In the genomic region with DNA sequence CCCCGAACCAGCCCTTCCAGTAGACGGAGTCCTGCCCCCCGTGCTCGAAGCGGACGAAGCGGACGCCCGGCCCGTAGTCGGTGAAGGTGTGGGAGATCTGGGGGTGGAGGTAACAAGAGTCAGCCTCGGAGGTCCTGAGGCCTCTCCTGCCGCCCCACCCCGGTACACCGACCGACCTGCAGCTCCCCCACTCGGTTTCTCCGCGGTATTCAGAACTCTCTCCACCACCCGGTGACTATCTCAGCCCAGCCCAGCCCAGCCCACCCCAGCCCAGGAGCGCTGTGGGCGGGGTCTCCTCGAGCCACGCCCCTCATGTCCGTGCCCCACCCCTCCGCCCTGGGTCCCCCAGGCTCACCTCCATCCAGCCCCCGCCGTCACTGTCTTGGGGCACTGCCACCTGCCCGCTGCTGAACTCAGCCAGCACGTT, we compare ENCODE assay signal across 8 cellular contexts.
A peak's percentile ranks its signal among the peaks of the same experiment; 100 is the strongest.
DNase-seq lines count a peak whose midpoint lies in the region; ATAC-seq lines count a peak whose summit lies in the region.

No MANE protein-coding gene starts in this region.

- peaks cover 25% of the 10 kb centered on the region for H3K4me1 ChIP-seq in NT2/D1 (ENCODE audit: insufficient read depth, insufficient read length)

- ATAC-seq in GM21619 (IDR thresholded peaks at IDR 0.05; ENCODE audit: unreplicated experiment) (no peak), GM21390 (IDR thresholded peaks at IDR 0.05; ENCODE audit: unreplicated experiment) (no peak)

- no peak for DNase-seq in NT2/D1 (ENCODE audit: low read depth, low spot score)
- peak; percentile 25 for DNase-seq in activated T-helper 9 cell treated with anti-CD3 and anti-CD28 coated beads, Interleukin-2, amount 50 U/mL, for 16 hours (ENCODE audit: low read depth)
- peak; percentile 72 for DNase-seq in stimulated activated CD8-positive, alpha-beta memory T cell treated with anti-CD3 and anti-CD28 coated beads, Interleukin-4, amount 100 ng/mL, for 48 hours
- no peak for DNase-seq in DMS79 treated with DMSO at 0.1 percent for 48 hours (lab: John Stamatoyannopoulos, UW)
- DNase-seq in NCI-H526 treated with DMSO at 0.1 percent for 48 hours (lab: John Stamatoyannopoulos, UW): no peak

- peaks cover 14% of the 10 kb centered on the region for H3K27me3 ChIP-seq in NT2/D1 (ENCODE audit: insufficient read depth, insufficient read length)

- H3K9ac ChIP-seq in NT2/D1 (ENCODE audit: insufficient read length, low read depth): peak overlapping the region; percentile 32

- no peaks in the 10 kb centered on the region for H3K36me3 ChIP-seq in NT2/D1 (ENCODE audit: insufficient read depth, insufficient read length, low read length)

- no peak overlapping the region for H3K4me3 ChIP-seq in NT2/D1 (ENCODE audit: insufficient read length, low read depth)
- H3K4me3 ChIP-seq in iPS-18c (ENCODE audit: insufficient read depth, low read depth, low read length): peak overlapping the region; percentile 15; the same call in 1 of the 2 replicates

- H3K9me3 ChIP-seq in NT2/D1 (ENCODE audit: insufficient read depth, low read length) (no peaks in the 10 kb centered on the region), iPS-18c (ENCODE audit: control insufficient read depth, insufficient read depth, low read length) (no peaks in the 10 kb centered on the region)

Comparison
In these comparisons a context has a peak if more than half of its experiments do, and no peak if none do; other contexts are left out.
1. DNase-seq: peak in activated T-helper 9 cell treated with anti-CD3 and anti-CD28 coated beads, Interleukin-2, amount 50 U/mL, for 16 hours (single experiment) and stimulated activated CD8-positive, alpha-beta memory T cell treated with anti-CD3 and anti-CD28 coated beads, Interleukin-4, amount 100 ng/mL, for 48 hours (single experiment); none in NT2/D1 (single experiment), DMS79 treated with DMSO at 0.1 percent for 48 hours (single experiment) and NCI-H526 treated with DMSO at 0.1 percent for 48 hours (single experiment).